In genomic region chr1:50968884-50969610, GRCh38 we compare ENCODE assay signal across 8 cellular contexts. TPM values are rescaled to one million over a fixed set of nuclear protein-coding genes. Genes with fewer than 3 reads are reported as not detected.
A peak's percentile ranks its signal among the peaks of the same experiment; 100 is the strongest.
DNase-seq lines count a peak whose midpoint lies in the region; ATAC-seq and TF ChIP-seq lines count a peak whose summit lies in the region.

No MANE protein-coding gene starts in this region.

- no peaks in the 10 kb centered on the region for H3K4me1 ChIP-seq in BE2C
- no peaks in the 10 kb centered on the region for H3K4me1 ChIP-seq in iPS DF 6.9 (ENCODE audit: control insufficient read depth, insufficient read depth, low read length)
- peaks cover 0 to 24% (median 13%) of the 10 kb centered on the region in 4 donors for H3K4me1 ChIP-seq in sigmoid colon

- in situ Hi-C loops in astrocyte of the cerebellum (cut with HindIII; ENCODE audit: low sequenced_read_pairs), result no loop called here

- ATAC-seq in GM19023 (IDR thresholded peaks at IDR 0.05; ENCODE audit: unreplicated experiment), result peak; percentile 28
- ATAC-seq in HG03159 (IDR thresholded peaks at IDR 0.05; ENCODE audit: unreplicated experiment), result peak; percentile 22
- peak; percentile 13 for ATAC-seq in SK-N-SH treated with all-trans-retinoic acid at 6 μM for 48 hours
- ATAC-seq in HG03457 (IDR thresholded peaks at IDR 0.05; ENCODE audit: unreplicated experiment), result no peak

- H3K27me3 ChIP-seq in BE2C (no peaks in the 10 kb centered on the region), iPS DF 6.9 (ENCODE audit: control insufficient read depth, insufficient read depth, low read length) (peaks cover 42% of the 10 kb centered on the region), sigmoid colon (no peaks in the 10 kb centered on the region)

- peaks cover 2% of the 10 kb centered on the region; the same call in 1 of the 2 replicates for H3K36me3 ChIP-seq in BE2C
- no peaks in the 10 kb centered on the region for H3K36me3 ChIP-seq in iPS DF 6.9 (ENCODE audit: control insufficient read depth, insufficient read depth, low read length)
- H3K36me3 ChIP-seq in sigmoid colon, result no peaks in the 10 kb centered on the region

- WGBS in iPS DF 6.9 (ENCODE audit: insufficient coverage, insufficient read length), result no CpG with 5 or more reads among the region's 64 CpGs
- 0 to 1% methylated on average over 64 of the region's 64 CpGs for WGBS in sigmoid colon, 2 donors

- no peak for TF ChIP-seq POLR2A in sigmoid colon (IDR thresholded peaks at IDR 0.05)

- TF ChIP-seq EP300 in sigmoid colon (IDR thresholded peaks at IDR 0.05), result no peak

- intact Hi-C loops in sigmoid colon (cut with DNase I), result loop anchor here (1.0 to 10.0 kb wide), 5 partner anchors 9 to 906 kb away; partner anchors contain the start of genes FAF1, NRDC and RNF11

- TF ChIP-seq CTCF in BE2C (IDR thresholded peaks at IDR 0.05; ENCODE audit: low read depth, low read length) (no peak), astrocyte of the cerebellum (IDR thresholded peaks at IDR 0.05; ENCODE audit: low read depth, low read length, missing control alignments) (no peak), sigmoid colon (IDR thresholded peaks at IDR 0.05) (no peak)

- H3K9me3 ChIP-seq in BE2C (no peaks in the 10 kb centered on the region), iPS DF 6.9 (ENCODE audit: control insufficient read depth, insufficient read depth, low read length) (no peaks in the 10 kb centered on the region), sigmoid colon (no peaks in the 10 kb centered on the region)

- peak overlapping the region; percentile 86 for H3K4me3 ChIP-seq in BE2C (ENCODE audit: low read depth, low read length)
- peak overlapping the region; percentile 93 for H3K4me3 ChIP-seq in astrocyte of the cerebellum (ENCODE audit: low read depth, low read length)
- H3K4me3 ChIP-seq in iPS DF 6.9 (ENCODE audit: low read length), result peak overlapping the region; percentile 35; the same call in 1 of the 2 replicates
- H3K4me3 ChIP-seq in sigmoid colon, result peak overlapping the region; percentile 56 to 81 (median 73)

- H3K27ac ChIP-seq in iPS DF 6.9 (ENCODE audit: low read length) (no peak overlapping the region), sigmoid colon (peak overlapping the region; percentile 91 to 98 (median 96))

- DNase-seq in BE2C (peak; percentile 35), astrocyte of the cerebellum (ENCODE audit: low read depth) (no peak), iPS DF 6.9 (ENCODE audit: low read depth, low spot score) (no peak), sigmoid colon (peak; percentile 74)

TF ChIP-seq in SK-N-SH treated with all-trans-retinoic acid at 6 μM for 48 hours, 23 proteins besides CTCF, POLR2A, EP300 and RAD21:
- no peak for TF ChIP-seq PPARA (CRISPR knock-in tag; IDR thresholded peaks at IDR 0.05; ENCODE audit: borderline replicate concordance)
- TF ChIP-seq, protein P1, sequence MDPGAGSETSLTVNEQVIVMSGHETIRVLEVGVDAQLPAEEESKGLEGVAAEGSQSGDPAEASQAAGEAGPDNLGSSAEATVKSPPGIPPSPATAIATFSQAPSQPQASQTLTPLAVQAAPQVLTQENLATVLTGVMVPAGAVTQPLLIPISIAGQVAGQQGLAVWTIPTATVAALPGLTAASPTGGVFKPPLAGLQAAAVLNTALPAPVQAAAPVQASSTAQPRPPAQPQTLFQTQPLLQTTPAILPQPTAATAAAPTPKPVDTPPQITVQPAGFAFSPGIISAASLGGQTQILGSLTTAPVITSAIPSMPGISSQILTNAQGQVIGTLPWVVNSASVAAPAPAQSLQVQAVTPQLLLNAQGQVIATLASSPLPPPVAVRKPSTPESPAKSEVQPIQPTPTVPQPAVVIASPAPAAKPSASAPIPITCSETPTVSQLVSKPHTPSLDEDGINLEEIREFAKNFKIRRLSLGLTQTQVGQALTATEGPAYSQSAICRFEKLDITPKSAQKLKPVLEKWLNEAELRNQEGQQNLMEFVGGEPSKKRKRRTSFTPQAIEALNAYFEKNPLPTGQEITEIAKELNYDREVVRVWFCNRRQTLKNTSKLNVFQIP (CRISPR knock-in tag; IDR thresholded peaks at IDR 0.05; ENCODE audit: borderline replicate concordance, low read depth), result no peak
- TF ChIP-seq CSDC2 (CRISPR knock-in tag; IDR thresholded peaks at IDR 0.05), result no peak
- no peak for TF ChIP-seq ZNF565 (CRISPR knock-in tag; conservative IDR thresholded peaks at IDR 0.05; ENCODE audit: low read depth)
- no peak for TF ChIP-seq ESRRG (CRISPR knock-in tag; IDR thresholded peaks at IDR 0.05)
- TF ChIP-seq ZFP30 (CRISPR knock-in tag; IDR thresholded peaks at IDR 0.05), result no peak
- TF ChIP-seq CREB5 (CRISPR knock-in tag; IDR thresholded peaks at IDR 0.05; ENCODE audit: low read depth), result no peak
- no peak for TF ChIP-seq ARNTL (CRISPR knock-in tag; IDR thresholded peaks at IDR 0.05; ENCODE audit: borderline replicate concordance, low read depth)
- no peak for TF ChIP-seq TOX (CRISPR knock-in tag; IDR thresholded peaks at IDR 0.05; ENCODE audit: borderline replicate concordance)
- TF ChIP-seq, protein P2, sequence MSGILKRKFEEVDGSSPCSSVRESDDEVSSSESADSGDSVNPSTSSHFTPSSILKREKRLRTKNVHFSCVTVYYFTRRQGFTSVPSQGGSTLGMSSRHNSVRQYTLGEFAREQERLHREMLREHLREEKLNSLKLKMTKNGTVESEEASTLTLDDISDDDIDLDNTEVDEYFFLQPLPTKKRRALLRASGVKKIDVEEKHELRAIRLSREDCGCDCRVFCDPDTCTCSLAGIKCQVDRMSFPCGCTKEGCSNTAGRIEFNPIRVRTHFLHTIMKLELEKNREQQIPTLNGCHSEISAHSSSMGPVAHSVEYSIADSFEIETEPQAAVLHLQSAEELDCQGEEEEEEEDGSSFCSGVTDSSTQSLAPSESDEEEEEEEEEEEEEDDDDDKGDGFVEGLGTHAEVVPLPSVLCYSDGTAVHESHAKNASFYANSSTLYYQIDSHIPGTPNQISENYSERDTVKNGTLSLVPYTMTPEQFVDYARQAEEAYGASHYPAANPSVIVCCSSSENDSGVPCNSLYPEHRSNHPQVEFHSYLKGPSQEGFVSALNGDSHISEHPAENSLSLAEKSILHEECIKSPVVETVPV (CRISPR knock-in tag; IDR thresholded peaks at IDR 0.05), result no peak
- no peak for TF ChIP-seq ZFP3 (CRISPR knock-in tag; IDR thresholded peaks at IDR 0.05)
- TF ChIP-seq GLIS3 (CRISPR knock-in tag; IDR thresholded peaks at IDR 0.05), result no peak
- no peak for TF ChIP-seq ZC3H10 (CRISPR knock-in tag; IDR thresholded peaks at IDR 0.05)
- no peak for TF ChIP-seq TCF4 (CRISPR knock-in tag; IDR thresholded peaks at IDR 0.05; ENCODE audit: borderline replicate concordance)
- no peak for TF ChIP-seq ISL1 (CRISPR knock-in tag; IDR thresholded peaks at IDR 0.05)
- TF ChIP-seq ZNF8 (CRISPR knock-in tag; IDR thresholded peaks at IDR 0.05), result no peak
- TF ChIP-seq ZNF70 (CRISPR knock-in tag; IDR thresholded peaks at IDR 0.05), result no peak
- no peak for TF ChIP-seq BACH2 (CRISPR knock-in tag; IDR thresholded peaks at IDR 0.05; ENCODE audit: borderline replicate concordance)
- TF ChIP-seq OSR1 (CRISPR knock-in tag; IDR thresholded peaks at IDR 0.05), result no peak

RNA-seq across cellular contexts. Expression of gene CDKN2C, which starts 1.0 kb away (rescaled TPM):
- 60.6 TPM for polyA plus RNA-seq in BE2C (2012; ENCODE audit: insufficient read depth, insufficient read length, low read depth)
- total RNA-seq in sigmoid colon, result 10 to 100 TPM; 25.8 to 31.7 (median 29.6) TPM
- 10 to 100 TPM; 10.9 to 13.5 (median 12.0) TPM for polyA plus RNA-seq in sigmoid colon

RNA-seq across cellular contexts. Expression of gene FAF1, which starts 9.0 kb away (rescaled TPM):
- 29.0 TPM for polyA plus RNA-seq in BE2C (2012; ENCODE audit: insufficient read depth, insufficient read length, low read depth)
- total RNA-seq in sigmoid colon, result 10 to 100 TPM; 53.9 to 59.3 (median 55.6) TPM
- 10 to 100 TPM; 27.5 to 39.0 (median 31.0) TPM for polyA plus RNA-seq in sigmoid colon

Comparison
In these comparisons a context has a peak if more than half of its experiments do, and no peak if none do; other contexts are left out.
1. DNase-seq: peak in BE2C (single experiment) and sigmoid colon (single experiment); none in astrocyte of the cerebellum (single experiment) and iPS DF 6.9 (single experiment).
2. H3K4me3 ChIP-seq: peak in every context shown above with its lines; median percentile 93 in astrocyte of the cerebellum; 86 in BE2C; 73 in sigmoid colon; 35 in iPS DF 6.9.